Comparison of ENCODE assay signal across 18 cellular contexts in genomic region chr21:38075833-38076567, GRCh38.
"Had no signal": no experiment of that assay in that cellular context is flagged by ENCODE, and none has a peak within 500 bp of the region (broad histone marks: within the 10 kb centered on the region; RNA-seq: fewer than 3 reads in every experiment).

No MANE protein-coding gene starts in this region.

- H3K27ac ChIP-seq: cardiac muscle cell, tibial artery, WERI-Rb-1 had no signal

- ATAC-seq: effector memory CD8-positive, alpha-beta T cell; left lobe of liver had no signal

- DNase-seq: activated CD4-positive, alpha-beta T cell treated with anti-CD3 and anti-CD28 coated beads, Interleukin-2, amount 50 U/mL, for 4 hours; activated gamma-delta T cell treated with Interleukin-2 at 50 U/mL for 16 hours; activated naive CD8-positive, alpha-beta T cell treated with anti-CD3 and anti-CD28 coated beads for 36 hours; amniotic stem cell; effector memory CD8-positive, alpha-beta T cell; retina; stimulated activated CD4-positive, alpha-beta T cell treated with anti-CD3 and anti-CD28 coated beads, Interleukin-12 subunit alpha, Interleukin-12 subunit beta, amount 100 ng/mL, for 4 hours; stimulated activated CD4-positive, alpha-beta T cell treated with anti-CD3 and anti-CD28 coated beads, Interleukin-1b, Interleukin-23, amount 100 ng/mL, for 48 hours; stimulated activated naive CD4-positive, alpha-beta T cell treated with Interleukin-2 at 50 U/mL for 16 hours; substantia nigra; tibial artery; WERI-Rb-1 had no signal

- H3K36me3 ChIP-seq: cardiac muscle cell, tibial artery, WERI-Rb-1 had no signal

- FAIRE-seq: frontal cortex, keratinocyte, urothelium cell line had no signal

- H3K4me3 ChIP-seq: cardiac muscle cell, lung, tibial artery had no signal
